Comparison of ENCODE assay signal across 9 cellular contexts in genomic region chr5:119022017-119022745, GRCh38. TPM values are rescaled to one million over a fixed set of nuclear protein-coding genes. Genes with fewer than 3 reads are reported as not detected.
DNase-seq lines count a peak whose midpoint lies in the region; ATAC-seq, FAIRE-seq and TF ChIP-seq lines count a peak whose summit lies in the region.
"Had no signal": no experiment of that assay in that cellular context is flagged by ENCODE, and none has a peak within 500 bp of the region (broad histone marks: within the 10 kb centered on the region; RNA-seq: fewer than 3 reads in every experiment).

No MANE protein-coding gene starts in this region.

- intact Hi-C loops in endothelial cell of umbilical vein (cut with micrococcal nuclease) = loop anchor here (1.0 kb wide), 2 partner anchors 234 to 390 kb away; no protein-coding TSS in a partner anchor

- H3K4me3 ChIP-seq in BJ (ENCODE audit: low read depth, low read length) (no peak overlapping the region), Peyer's patch (no peak overlapping the region), endothelial cell of umbilical vein (replicated peaks in 1 of 3; ENCODE audit: insufficient read depth in 1 of 3, low read depth in 1 of 3, low read length in 3 of 3) (no peak overlapping the region), parathyroid adenoma (ENCODE audit: low read depth, low read length) (no peak overlapping the region)
- H3K4me3 ChIP-seq: skin epidermis had no signal

- H3K27ac ChIP-seq in Peyer's patch = peak overlapping the region in 1 of 4 donors; percentile 29
- no peak overlapping the region for H3K27ac ChIP-seq in endothelial cell of umbilical vein (ENCODE audit: insufficient read depth, low read depth, low read length)
- H3K27ac ChIP-seq in parathyroid adenoma = no peak overlapping the region
- H3K27ac ChIP-seq: skin epidermis had no signal

- H3K79me2 ChIP-seq in endothelial cell of umbilical vein (ENCODE audit: control insufficient read depth, insufficient read depth, low read length) (no peaks in the 10 kb centered on the region), parathyroid adenoma (no peaks in the 10 kb centered on the region)

- no peak for DNase-seq in BJ (ENCODE audit: low read depth)
- DNase-seq in Peyer's patch = no peak
- DNase-seq in endothelial cell of umbilical vein (ENCODE audit: low read depth, low spot score) = peak; percentile 58
- no peak for DNase-seq in NCI-H510A treated with DMSO at 0.1 percent for 48 hours (lab: John Stamatoyannopoulos, UW)
- DNase-seq in stimulated activated CD8-positive, alpha-beta memory T cell treated with anti-CD3 and anti-CD28 coated beads, Interleukin-4, amount 100 ng/mL, for 48 hours = no peak

- dilution Hi-C loops in endothelial cell of umbilical vein (cut with MboI; ENCODE audit: extremely low pct_ligation_motif_present, low sequenced_read_pairs) = no loop called here

- no peaks in the 10 kb centered on the region for H4K20me1 ChIP-seq in endothelial cell of umbilical vein (replicated peaks; ENCODE audit: control insufficient read depth, extremely low read depth, insufficient read depth, low read length)

- TF ChIP-seq CTCF in BJ (IDR thresholded peaks at IDR 0.05; ENCODE audit: insufficient read depth, low read depth, low read length) = peak; percentile 58
- peak in 5 of 6 experiments; percentile 41 to 48 (median 45) for TF ChIP-seq CTCF in Peyer's patch (IDR thresholded peaks at IDR 0.05)
- no peak for TF ChIP-seq CTCF in endothelial cell of umbilical vein (IDR thresholded peaks at IDR 0.05; ENCODE audit: extremely low read depth in 1 of 2, insufficient read depth in 1 of 2, low read depth in 1 of 2, low read length in 2 of 2)
- peak; percentile 22 for TF ChIP-seq CTCF in parathyroid adenoma (IDR thresholded peaks at IDR 0.05)

- H3K9me3 ChIP-seq in Peyer's patch (no peaks in the 10 kb centered on the region), endothelial cell of umbilical vein (replicated peaks; ENCODE audit: control insufficient read depth, insufficient read depth, low read length) (no peaks in the 10 kb centered on the region), parathyroid adenoma (ENCODE audit: control insufficient read depth, low read length) (no peaks in the 10 kb centered on the region)

- peak; percentile 78 for ATAC-seq in GM18517 (IDR thresholded peaks at IDR 0.05; ENCODE audit: unreplicated experiment)
- peak; percentile 46 for ATAC-seq in HG03060 (IDR thresholded peaks at IDR 0.05; ENCODE audit: low read depth, unreplicated experiment)

- H2AFZ ChIP-seq in endothelial cell of umbilical vein (ENCODE audit: low read depth, low read length) = no peak overlapping the region
- H2AFZ ChIP-seq in parathyroid adenoma = no peak overlapping the region

- BruUV-seq in endothelial cell of umbilical vein (replicated peaks; lab: Mats Ljungman, UMichigan) = no TSS peak

- H3K4me2 ChIP-seq in endothelial cell of umbilical vein (ENCODE audit: insufficient read depth, low read length) = no peak overlapping the region
- H3K4me2 ChIP-seq in parathyroid adenoma (ENCODE audit: low read length) = no peak overlapping the region

- H3K9me1 ChIP-seq in endothelial cell of umbilical vein (replicated peaks; ENCODE audit: control insufficient read depth, extremely low read depth, insufficient read depth, low read length) = no peaks in the 10 kb centered on the region

- CTCF ChIA-PET in BJ (lab: Yijun Ruan, JAX) = interaction anchor here (0.7 to 5.3 kb wide), 11 partner anchors 9 to 427 kb away, joined by 3 to 77 read pairs (median 3); partner anchors contain the start of gene DTWD2
- CTCF ChIA-PET in endothelial cell of umbilical vein (lab: Charles Lee) = interaction anchor here (0.6 to 5.7 kb wide), 26 partner anchors 9 to 418 kb away, joined by 3 to 153 read pairs (median 3); partner anchors contain the start of genes DMXL1 and DTWD2

- POLR2A ChIA-PET in BJ (lab: Charles Lee) = no interaction called here
- POLR2A ChIA-PET in endothelial cell of umbilical vein (lab: Charles Lee) = no interaction called here

- H3K9ac ChIP-seq in endothelial cell of umbilical vein (replicated peaks; ENCODE audit: extremely low read depth, insufficient read depth, low read length) (no peak overlapping the region), parathyroid adenoma (no peak overlapping the region)

- H3K36me3 ChIP-seq in BJ (ENCODE audit: control insufficient read depth, insufficient read depth, low read length) (no peaks in the 10 kb centered on the region), Peyer's patch (no peaks in the 10 kb centered on the region), endothelial cell of umbilical vein (ENCODE audit: control insufficient read depth in 2 of 2, extremely low read depth in 1 of 2, insufficient read depth in 2 of 2, low read length in 2 of 2) (no peaks in the 10 kb centered on the region), parathyroid adenoma (ENCODE audit: control insufficient read depth, insufficient read depth, low read length) (no peaks in the 10 kb centered on the region)

- FAIRE-seq in endothelial cell of umbilical vein (lab: Jason Lieb, UNC) = peak; percentile 28

- H3K27me3 ChIP-seq in BJ (ENCODE audit: control insufficient read depth, insufficient read depth, low read length) (no peaks in the 10 kb centered on the region), Peyer's patch (no peaks in the 10 kb centered on the region), endothelial cell of umbilical vein (ENCODE audit: control insufficient read depth in 2 of 2, insufficient read depth in 2 of 2, low read length in 2 of 2) (no peaks in the 10 kb centered on the region), parathyroid adenoma (ENCODE audit: control insufficient read depth, insufficient read depth, low read length) (no peaks in the 10 kb centered on the region)

- peaks cover 0 to 11% (median 4%) of the 10 kb centered on the region in 4 donors for H3K4me1 ChIP-seq in Peyer's patch
- H3K4me1 ChIP-seq in endothelial cell of umbilical vein (ENCODE audit: control insufficient read depth, extremely low read depth, insufficient read depth, low read length) = no peaks in the 10 kb centered on the region
- no peaks in the 10 kb centered on the region for H3K4me1 ChIP-seq in parathyroid adenoma

- TF ChIP-seq POLR2A in Peyer's patch (IDR thresholded peaks at IDR 0.05) (no peak), endothelial cell of umbilical vein (IDR thresholded peaks at IDR 0.05; ENCODE audit: low read depth, low read length) (no peak)

TF ChIP-seq in endothelial cell of umbilical vein, 7 proteins besides CTCF, POLR2A, EP300 and RAD21:
- TF ChIP-seq MYC (IDR thresholded peaks at IDR 0.05; ENCODE audit: low read depth, low read length) = no peak
- no peak for TF ChIP-seq JUN (IDR thresholded peaks at IDR 0.05; ENCODE audit: borderline replicate concordance, insufficient read depth, insufficient read length, low read depth)
- no peak for TF ChIP-seq EZH2 (IDR thresholded peaks at IDR 0.05; ENCODE audit: borderline replicate concordance, low read depth, low read length, severe bottlenecking)
- no peak for TF ChIP-seq FOS (IDR thresholded peaks at IDR 0.05; ENCODE audit: borderline replicate concordance, insufficient read depth, low read length)
- no peak for TF ChIP-seq POLR2AphosphoS5 (IDR thresholded peaks at IDR 0.05; ENCODE audit: insufficient read depth, low read depth, low read length)
- TF ChIP-seq GATA2 (IDR thresholded peaks at IDR 0.05; ENCODE audit: insufficient read depth, insufficient read length, low read depth, low read length) = no peak
- TF ChIP-seq MAX (IDR thresholded peaks at IDR 0.05; ENCODE audit: insufficient read depth, insufficient read length) = no peak

RNA-seq across cellular contexts. Expression of gene DTWD2, which starts 33.8 kb away (rescaled TPM):
- polyA plus RNA-seq in BJ (2011; rRNA removed) (1.8 and 3.3 TPM in 2 replicates), endothelial cell of umbilical vein (0.99 and 1.0 TPM in 2 replicates)
- 1.7 and 2.6 TPM in 2 replicates for polyA minus RNA-seq in BJ (2011; rRNA and poly(A)+ RNA removed)
- total RNA-seq in Peyer's patch (10 to 100 TPM in 3 of 4 donors, 1 to 10 TPM in 1; 9.9 to 15.6 (median 11.3) TPM), endothelial cell of umbilical vein (1.1 and 2.3 TPM in 2 replicates)
- polyA plus RNA-seq in endothelial cell of umbilical vein (2011; cell fraction: cytosol; rRNA removed) = 0.70 and 0.73 TPM in 2 replicates
- 0.68 and 0.70 TPM in 2 replicates for polyA plus RNA-seq in endothelial cell of umbilical vein (2011; cell fraction: nucleus; rRNA removed)
- polyA plus RNA-seq in endothelial cell of umbilical vein (2012) = 0.34 and 0.64 TPM in 2 replicates
- 0.90 and 1.0 TPM in 2 replicates for polyA minus RNA-seq in endothelial cell of umbilical vein
- polyA minus RNA-seq in endothelial cell of umbilical vein (2011; cell fraction: cytosol; rRNA and poly(A)+ RNA removed) = 4.2 TPM
- 1.3 and 1.9 TPM in 2 replicates for polyA minus RNA-seq in endothelial cell of umbilical vein (2011; cell fraction: nucleus; rRNA and poly(A)+ RNA removed)

RNA-seq across cellular contexts. Expression of gene DMXL1, which starts 48.7 kb away (rescaled TPM):
- 8.5 and 15.6 TPM in 2 replicates for polyA plus RNA-seq in BJ (2011; rRNA removed)
- 23.4 and 25.8 TPM in 2 replicates for polyA minus RNA-seq in BJ (2011; rRNA and poly(A)+ RNA removed)
- total RNA-seq in Peyer's patch = 100 to 1,000 TPM in 1 of 4 donors, 10 to 100 TPM in 3; 78.8 to 181 (median 90.3) TPM
- total RNA-seq in endothelial cell of umbilical vein = 24.7 and 26.1 TPM in 2 replicates
- 4.4 and 5.4 TPM in 2 replicates for polyA plus RNA-seq in endothelial cell of umbilical vein
- 6.2 and 6.5 TPM in 2 replicates for polyA plus RNA-seq in endothelial cell of umbilical vein (2011; cell fraction: cytosol; rRNA removed)
- 20.3 and 26.4 TPM in 2 replicates for polyA plus RNA-seq in endothelial cell of umbilical vein (2011; cell fraction: nucleus; rRNA removed)
- polyA plus RNA-seq in endothelial cell of umbilical vein (2012) = 11.5 and 12.5 TPM in 2 replicates
- 25.0 and 27.8 TPM in 2 replicates for polyA minus RNA-seq in endothelial cell of umbilical vein
- polyA minus RNA-seq in endothelial cell of umbilical vein (2011; cell fraction: cytosol; rRNA and poly(A)+ RNA removed) = 23.1 TPM
- 51.6 and 83.0 TPM in 2 replicates for polyA minus RNA-seq in endothelial cell of umbilical vein (2011; cell fraction: nucleus; rRNA and poly(A)+ RNA removed)

Comparison
In these comparisons a context has a peak if more than half of its experiments do, and no peak if none do; other contexts are left out.
1. CTCF ChIP-seq: peak in BJ (single experiment), Peyer's patch (5 of 6) and parathyroid adenoma (single experiment); none in endothelial cell of umbilical vein (0 of 2).